19 cellular contexts compared by ENCODE assay signal in genomic region chr3:48347500-48347899, GRCh38. TPM values are rescaled to one million over a fixed set of nuclear protein-coding genes. Genes with fewer than 3 reads are reported as not detected.
DNase-seq lines count a peak whose midpoint lies in the region; ATAC-seq, FAIRE-seq and TF ChIP-seq lines count a peak whose summit lies in the region.
"Had no signal": no experiment of that assay in that cellular context is flagged by ENCODE, and none has a peak within 500 bp of the region (broad histone marks: within the 10 kb centered on the region; RNA-seq: fewer than 3 reads in every experiment).

No MANE protein-coding gene starts in this region.

- intact Hi-C loops in activated T-helper 1 cell treated with anti-CD3 and anti-CD28 coated beads, Interleukin-12 subunit alpha, Interleukin-12 subunit beta, Interleukin-2, Interleukin-4 antibody, amounts not matched to agents 30 ng/mL and 10 ng/mL and 1 ng/mL, durations not matched to agents 14 hours and 24 hours and 36 hours (cut with micrococcal nuclease), result no loop called here

- no peak overlapping the region for H3K4me3 Mint-ChIP-seq in activated T-helper 1 cell treated with anti-CD3 and anti-CD28 coated beads, Interleukin-12 subunit alpha, Interleukin-12 subunit beta, Interleukin-2, Interleukin-4 antibody, amounts not matched to agents 30 ng/mL and 10 ng/mL and 1 ng/mL, durations not matched to agents 14 hours and 24 hours and 36 hours
- H3K4me3 Mint-ChIP-seq: B cell; CD4-positive, alpha-beta memory T cell had no signal

- no peak for ATAC-seq in left lobe of liver

- no peaks in the 10 kb centered on the region for H3K9me3 Mint-ChIP-seq in activated T-helper 1 cell treated with anti-CD3 and anti-CD28 coated beads, Interleukin-12 subunit alpha, Interleukin-12 subunit beta, Interleukin-2, Interleukin-4 antibody, amounts not matched to agents 30 ng/mL and 10 ng/mL and 1 ng/mL, durations not matched to agents 14 hours and 24 hours and 36 hours
- H3K9me3 Mint-ChIP-seq: CD4-positive, alpha-beta memory T cell had no signal

- no peaks in the 10 kb centered on the region for H3K36me3 Mint-ChIP-seq in activated T-helper 1 cell treated with anti-CD3 and anti-CD28 coated beads, Interleukin-12 subunit alpha, Interleukin-12 subunit beta, Interleukin-2, Interleukin-4 antibody, amounts not matched to agents 30 ng/mL and 10 ng/mL and 1 ng/mL, durations not matched to agents 14 hours and 24 hours and 36 hours (ENCODE audit: low read depth)
- H3K36me3 Mint-ChIP-seq: CD4-positive, alpha-beta memory T cell had no signal

- FAIRE-seq in urothelium cell line (lab: Jason Lieb, UNC), result peak; percentile 52
- FAIRE-seq: A204.1, G401.6, GM12891, GM19239, H54 had no signal

- DNase-seq in EH (ENCODE audit: low read depth) (peak; percentile 46), RPMI7951 (ENCODE audit: low read depth) (peak; percentile 92), foreskin fibroblast (peak; percentile 7 to 40), urothelium cell line (ENCODE audit: low spot score) (no peak), left lobe of liver (ENCODE audit: low spot score) (no peak)
- no peak for DNase-seq in stimulated activated CD4-positive, alpha-beta T cell treated with anti-CD3 and anti-CD28 coated beads, Interleukin-12 subunit alpha, Interleukin-12 subunit beta, amount 100 ng/mL, for 4 hours
- DNase-seq in activated T-helper 1 cell treated with anti-CD3 and anti-CD28 coated beads, Interleukin-12 subunit alpha, Interleukin-12 subunit beta, Interleukin-2, Interleukin-4 antibody, amounts not matched to agents 30 ng/mL and 10 ng/mL and 1 ng/mL, durations not matched to agents 14 hours and 24 hours and 36 hours (ENCODE audit: low spot score), result no peak
- DNase-seq: CD4-positive, alpha-beta memory T cell; COR-L47; DMS53; IMR-90; KBM-7 had no signal

- no peaks in the 10 kb centered on the region for H3K4me1 Mint-ChIP-seq in activated T-helper 1 cell treated with anti-CD3 and anti-CD28 coated beads, Interleukin-12 subunit alpha, Interleukin-12 subunit beta, Interleukin-2, Interleukin-4 antibody, amounts not matched to agents 30 ng/mL and 10 ng/mL and 1 ng/mL, durations not matched to agents 14 hours and 24 hours and 36 hours (ENCODE audit: low read depth)
- H3K4me1 Mint-ChIP-seq: B cell; CD4-positive, alpha-beta memory T cell had no signal

- H3K4me3 ChIP-seq in foreskin fibroblast (ENCODE audit: low read depth in 1 of 2, low read length in 2 of 2), result no peak overlapping the region

- no peak for TF ChIP-seq CTCF in foreskin fibroblast (IDR thresholded peaks at IDR 0.05; ENCODE audit: low read depth, low read length)

- peaks cover 15% of the 10 kb centered on the region for H3K27me3 Mint-ChIP-seq in activated T-helper 1 cell treated with anti-CD3 and anti-CD28 coated beads, Interleukin-12 subunit alpha, Interleukin-12 subunit beta, Interleukin-2, Interleukin-4 antibody, amounts not matched to agents 30 ng/mL and 10 ng/mL and 1 ng/mL, durations not matched to agents 14 hours and 24 hours and 36 hours (ENCODE audit: insufficient read depth)

- H3K27ac Mint-ChIP-seq in activated T-helper 1 cell treated with anti-CD3 and anti-CD28 coated beads, Interleukin-12 subunit alpha, Interleukin-12 subunit beta, Interleukin-2, Interleukin-4 antibody, amounts not matched to agents 30 ng/mL and 10 ng/mL and 1 ng/mL, durations not matched to agents 14 hours and 24 hours and 36 hours, result no peak overlapping the region
- H3K27ac Mint-ChIP-seq: B cell; CD4-positive, alpha-beta memory T cell had no signal

RNA-seq across cellular contexts. Expression of gene SPINK8, which starts 14.0 kb away (rescaled TPM):
- total RNA-seq in RPMI7951 (2014; rRNA removed; shearing (Covaris generic)), result not detected in 2 replicates
- total RNA-seq in left lobe of liver, result not detected
- total RNA-seq in activated T-helper 1 cell treated with anti-CD3 and anti-CD28 coated beads, Interleukin-12 subunit alpha, Interleukin-12 subunit beta, Interleukin-2, Interleukin-4 antibody, amounts not matched to agents 30 ng/mL and 10 ng/mL and 1 ng/mL, durations not matched to agents 14 hours and 24 hours and 36 hours, result not detected in 2 replicates
- total RNA-seq: B cell; CD4-positive, alpha-beta memory T cell; HT-29; IMR-90 had no signal

RNA-seq across cellular contexts. Expression of gene FBXW12, which starts 24.5 kb away (rescaled TPM):
- total RNA-seq in RPMI7951 (2014; rRNA removed; shearing (Covaris generic)), result not detected in 2 replicates
- total RNA-seq in left lobe of liver, result not detected
- not detected in 2 replicates for total RNA-seq in activated T-helper 1 cell treated with anti-CD3 and anti-CD28 coated beads, Interleukin-12 subunit alpha, Interleukin-12 subunit beta, Interleukin-2, Interleukin-4 antibody, amounts not matched to agents 30 ng/mL and 10 ng/mL and 1 ng/mL, durations not matched to agents 14 hours and 24 hours and 36 hours
- total RNA-seq: B cell; CD4-positive, alpha-beta memory T cell; HT-29; IMR-90 had no signal

RNA-seq across cellular contexts. Expression of gene NME6, which starts 46.3 kb away (rescaled TPM):
- 28.5 and 38.1 TPM in 2 replicates for total RNA-seq in RPMI7951 (2014; rRNA removed; shearing (Covaris generic))
- total RNA-seq in left lobe of liver, result 10.7 TPM
- total RNA-seq in activated T-helper 1 cell treated with anti-CD3 and anti-CD28 coated beads, Interleukin-12 subunit alpha, Interleukin-12 subunit beta, Interleukin-2, Interleukin-4 antibody, amounts not matched to agents 30 ng/mL and 10 ng/mL and 1 ng/mL, durations not matched to agents 14 hours and 24 hours and 36 hours, result 40.7 and 41.8 TPM in 2 replicates

Comparison
In these comparisons a context has a peak if more than half of its experiments do, and no peak if none do; other contexts are left out.
1. DNase-seq: peak in EH (single experiment), RPMI7951 (single experiment) and foreskin fibroblast (2 of 2); none in urothelium cell line (single experiment), stimulated activated CD4-positive, alpha-beta T cell treated with anti-CD3 and anti-CD28 coated beads, Interleukin-12 subunit alpha, Interleukin-12 subunit beta, amount 100 ng/mL, for 4 hours (single experiment), left lobe of liver (single experiment) and activated T-helper 1 cell treated with anti-CD3 and anti-CD28 coated beads, Interleukin-12 subunit alpha, Interleukin-12 subunit beta, Interleukin-2, Interleukin-4 antibody, amounts not matched to agents 30 ng/mL and 10 ng/mL and 1 ng/mL, durations not matched to agents 14 hours and 24 hours and 36 hours (single experiment).